Comparison of ENCODE assay signal across 21 cellular contexts in the genomic region with DNA sequence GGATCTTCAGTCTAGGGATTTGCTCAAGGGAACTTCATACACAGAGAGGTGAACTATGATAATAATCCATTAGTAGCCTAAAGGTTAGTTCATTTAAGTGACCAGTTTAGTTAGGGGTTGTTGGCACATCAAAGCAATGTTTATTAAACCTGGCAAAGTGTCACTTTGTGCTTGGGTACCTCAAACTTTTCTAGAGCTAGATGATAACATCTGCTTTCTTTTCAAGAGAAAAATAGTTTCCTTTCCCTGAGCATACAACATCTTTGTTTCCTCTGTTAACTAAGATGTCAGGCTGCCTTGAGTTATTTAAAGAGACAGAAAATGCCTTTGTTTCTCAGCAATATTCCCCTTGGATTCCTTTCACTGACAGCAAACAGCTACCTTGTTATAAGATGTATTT. TPM values are rescaled to one million over a fixed set of nuclear protein-coding genes. Genes with fewer than 3 reads are reported as not detected.
DNase-seq lines count a peak whose midpoint lies in the region; ATAC-seq and TF ChIP-seq lines count a peak whose summit lies in the region.
"Had no signal": no experiment of that assay in that cellular context is flagged by ENCODE, and none has a peak within 500 bp of the region (broad histone marks: within the 10 kb centered on the region; RNA-seq: fewer than 3 reads in every experiment).

No MANE protein-coding gene starts in this region.

- no peak overlapping the region for H3K9ac ChIP-seq in HUES64 (ENCODE audit: low read depth, low read length)

- H3K4me3 Mint-ChIP-seq in activated naive CD4-positive, alpha-beta T cell treated with anti-CD3 and anti-CD28 coated beads, Interleukin-2, amount 10 ng/mL, durations not matched to agents 7 days and 5 days: no peak overlapping the region
- no peak overlapping the region for H3K4me3 Mint-ChIP-seq in progenitor cell of endocrine pancreas (ENCODE audit: low read depth)

- no peak for DNase-seq in activated naive CD4-positive, alpha-beta T cell treated with anti-CD3 and anti-CD28 coated beads, Interleukin-2, amount 10 ng/mL, durations not matched to agents 7 days and 5 days
- DNase-seq in activated naive CD4-positive, alpha-beta T cell treated with anti-CD3 and anti-CD28 coated beads, Interleukin-2, amount 50 U/mL, for 72 hours (ENCODE audit: low spot score in 2 of 2): no peak
- DNase-seq in foreskin keratinocyte (no peak), progenitor cell of endocrine pancreas (ENCODE audit: low spot score, unreplicated experiment) (no peak), right cardiac atrium (no peak), GDM1 (lab: John Stamatoyannopoulos, UW) (no peak)
- DNase-seq: activated CD4-positive, CD25-positive, alpha-beta regulatory T cell treated with anti-CD3 and anti-CD28 coated beads, Interleukin-2, amount 50 U/mL, for 72 hours; activated naive CD4-positive, alpha-beta T cell treated with anti-CD3 and anti-CD28 coated beads, Interleukin-2, amount 50 U/mL, for 16 hours; brain microvascular endothelial cell; DMS79 treated with DMSO at 0.1 percent for 48 hours; hypothalamus; kidney; NCI-H1694 treated with DMSO at 0.1 percent for 48 hours; NCI-H226; NCI-H82; SIG-M5; T-helper 9 cell had no signal

- H3K27ac ChIP-seq in HUES64 (ENCODE audit: low read depth, low read length) (peak overlapping the region; percentile 71; the same call in 1 of the 2 replicates), foreskin keratinocyte (peak overlapping the region; percentile 89), right cardiac atrium (ENCODE audit: low read length) (no peak overlapping the region)
- H3K27ac ChIP-seq: brain microvascular endothelial cell, coronary artery had no signal

- H3K4me3 ChIP-seq in HUES64 (ENCODE audit: low read length): no peak overlapping the region
- no peak overlapping the region for H3K4me3 ChIP-seq in right cardiac atrium (ENCODE audit: low read length)
- H3K4me3 ChIP-seq: coronary artery, K562 had no signal

- peaks cover 20% of the 10 kb centered on the region for H3K4me1 Mint-ChIP-seq in activated naive CD4-positive, alpha-beta T cell treated with anti-CD3 and anti-CD28 coated beads, Interleukin-2, amount 10 ng/mL, durations not matched to agents 7 days and 5 days
- peaks cover 26% of the 10 kb centered on the region for H3K4me1 Mint-ChIP-seq in progenitor cell of endocrine pancreas (ENCODE audit: low read depth)

- H3K27me3 ChIP-seq in HUES64 (ENCODE audit: insufficient read depth, low read length) (peaks cover 14% of the 10 kb centered on the region), foreskin keratinocyte (peaks cover 4% of the 10 kb centered on the region), right cardiac atrium (ENCODE audit: control insufficient read depth, insufficient read depth) (no peaks in the 10 kb centered on the region)
- H3K27me3 ChIP-seq: brain microvascular endothelial cell had no signal

- H3K4me1 ChIP-seq in HUES64 (ENCODE audit: insufficient read depth, low read length) (peaks cover 40% of the 10 kb centered on the region), foreskin keratinocyte (peaks cover 22% of the 10 kb centered on the region), right cardiac atrium (ENCODE audit: control insufficient read depth, insufficient read depth, low read length) (no peaks in the 10 kb centered on the region)

- intact Hi-C loops in right cardiac atrium (cut with DNase I): no loop called here

- ATAC-seq in activated naive CD4-positive, alpha-beta T cell treated with anti-CD3 and anti-CD28 coated beads, Interleukin-2, amount 50 U/mL, for 72 hours: no peak
- no peak for ATAC-seq in foreskin keratinocyte
- ATAC-seq in right cardiac atrium: no peak
- no peak for ATAC-seq in HG02588 (IDR thresholded peaks at IDR 0.05; ENCODE audit: unreplicated experiment)

- TF ChIP-seq CTCF in foreskin keratinocyte (conservative IDR thresholded peaks at IDR 0.05) (no peak), progenitor cell of endocrine pancreas (IDR thresholded peaks at IDR 0.05; ENCODE audit: unreplicated experiment) (no peak)

- H3K36me3 Mint-ChIP-seq in activated naive CD4-positive, alpha-beta T cell treated with anti-CD3 and anti-CD28 coated beads, Interleukin-2, amount 10 ng/mL, durations not matched to agents 7 days and 5 days: no peaks in the 10 kb centered on the region
- H3K36me3 Mint-ChIP-seq in activated naive CD4-positive, alpha-beta T cell treated with anti-CD3 and anti-CD28 coated beads, Interleukin-2, amount 50 U/mL, for 72 hours: no peaks in the 10 kb centered on the region
- H3K36me3 Mint-ChIP-seq in progenitor cell of endocrine pancreas (ENCODE audit: insufficient read depth): no peaks in the 10 kb centered on the region

- CTCF ChIA-PET in activated naive CD4-positive, alpha-beta T cell treated with anti-CD3 and anti-CD28 coated beads, Interleukin-2, amount 10 ng/mL, durations not matched to agents 7 days and 5 days (lab: Charles Lee): interaction anchor here (0.7 to 1.3 kb wide), 2 partner anchors 27 to 30 kb away, joined by 3 read pairs; a partner anchor contains a TSS

- H3K27me3 Mint-ChIP-seq in activated naive CD4-positive, alpha-beta T cell treated with anti-CD3 and anti-CD28 coated beads, Interleukin-2, amount 10 ng/mL, durations not matched to agents 7 days and 5 days: peaks cover 23% of the 10 kb centered on the region
- peaks cover 19% of the 10 kb centered on the region for H3K27me3 Mint-ChIP-seq in progenitor cell of endocrine pancreas

- H3K9me3 ChIP-seq in HUES64 (ENCODE audit: insufficient read depth, low read depth, low read length) (no peaks in the 10 kb centered on the region), right cardiac atrium (ENCODE audit: control insufficient read depth, low read length) (no peaks in the 10 kb centered on the region)

- no peaks in the 10 kb centered on the region for H3K36me3 ChIP-seq in HUES64 (ENCODE audit: insufficient read depth, low read length)
- H3K36me3 ChIP-seq: brain microvascular endothelial cell had no signal

- peak overlapping the region; percentile 82 for H3K27ac Mint-ChIP-seq in activated naive CD4-positive, alpha-beta T cell treated with anti-CD3 and anti-CD28 coated beads, Interleukin-2, amount 10 ng/mL, durations not matched to agents 7 days and 5 days
- H3K27ac Mint-ChIP-seq in activated naive CD4-positive, alpha-beta T cell treated with anti-CD3 and anti-CD28 coated beads, Interleukin-2, amount 50 U/mL, for 72 hours: no peak overlapping the region
- peak overlapping the region; percentile 21 for H3K27ac Mint-ChIP-seq in progenitor cell of endocrine pancreas

- H3K9me3 Mint-ChIP-seq in activated naive CD4-positive, alpha-beta T cell treated with anti-CD3 and anti-CD28 coated beads, Interleukin-2, amount 10 ng/mL, durations not matched to agents 7 days and 5 days: no peaks in the 10 kb centered on the region
- no peaks in the 10 kb centered on the region for H3K9me3 Mint-ChIP-seq in activated naive CD4-positive, alpha-beta T cell treated with anti-CD3 and anti-CD28 coated beads, Interleukin-2, amount 50 U/mL, for 72 hours
- H3K9me3 Mint-ChIP-seq in progenitor cell of endocrine pancreas (ENCODE audit: low read depth): no peaks in the 10 kb centered on the region

RNA-seq across cellular contexts. Expression of a gene that starts 26.7 kb away (rescaled TPM):
- total RNA-seq in activated naive CD4-positive, alpha-beta T cell treated with anti-CD3 and anti-CD28 coated beads, Interleukin-2, amount 50 U/mL, for 72 hours: 10 to 100 TPM; 15.4 to 75.9 TPM
- polyA plus RNA-seq in HUES64 (2013, experiment 1 of 2): 10.1 TPM
- polyA plus RNA-seq in HUES64 (2013, experiment 2 of 2): 14.0 TPM
- total RNA-seq in foreskin keratinocyte: 49.9 and 57.4 TPM in 2 replicates
- polyA plus RNA-seq in foreskin keratinocyte: 27.2 and 29.4 TPM in 2 replicates
- total RNA-seq in progenitor cell of endocrine pancreas: 49.9 and 51.3 TPM in 2 replicates
- total RNA-seq in right cardiac atrium: 10 to 100 TPM; 29.2 to 40.5 (median 30.5) TPM
- polyA plus RNA-seq in right cardiac atrium: 9.9 TPM

Comparison
In these comparisons a context has a peak if more than half of its experiments do, and no peak if none do; other contexts are left out.
1. H3K27ac Mint-ChIP-seq: peak in activated naive CD4-positive, alpha-beta T cell treated with anti-CD3 and anti-CD28 coated beads, Interleukin-2, amount 10 ng/mL, durations not matched to agents 7 days and 5 days (single experiment) and progenitor cell of endocrine pancreas (single experiment); none in activated naive CD4-positive, alpha-beta T cell treated with anti-CD3 and anti-CD28 coated beads, Interleukin-2, amount 50 U/mL, for 72 hours (0 of 2).